Comparison of ENCODE assay signal across 8 cellular contexts in the genomic region with DNA sequence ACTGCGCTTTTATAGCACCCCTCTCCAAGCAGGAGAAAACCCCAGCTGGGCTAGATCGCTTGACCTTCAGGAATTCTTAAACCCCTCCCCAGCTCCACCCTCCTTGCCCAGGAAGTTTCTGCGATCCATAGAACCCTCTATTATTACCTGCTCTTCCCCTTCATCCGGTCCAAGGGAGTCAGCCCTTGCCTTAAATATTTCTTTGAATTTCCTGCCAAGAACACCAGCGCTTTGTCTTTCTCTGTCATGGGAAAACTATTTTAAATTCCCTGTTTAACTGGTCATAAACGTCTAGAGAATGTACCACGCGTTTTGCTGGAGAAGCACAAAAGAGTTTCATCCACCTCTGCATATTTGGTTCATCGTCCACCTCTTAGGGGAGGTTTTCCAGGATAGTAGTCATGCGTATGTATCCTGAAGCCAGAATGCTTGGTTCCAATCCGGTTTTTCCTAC. TPM values are rescaled to one million over a fixed set of nuclear protein-coding genes. Genes with fewer than 3 reads are reported as not detected.
DNase-seq lines count a peak whose midpoint lies in the region; ATAC-seq and TF ChIP-seq lines count a peak whose summit lies in the region.

No MANE protein-coding gene starts in this region.

- H3K4me3 Mint-ChIP-seq in activated CD4-positive, alpha-beta memory T cell treated with anti-CD3 and anti-CD28 coated beads for 36 hours = peak overlapping the region; percentile 94

- ATAC-seq in left cardiac atrium = peak; percentile 9 to 29

- H3K27ac ChIP-seq in HEK293 (ENCODE audit: extremely low read depth, low read depth, low read length) = no peak overlapping the region

- no peaks in the 10 kb centered on the region for H3K4me1 ChIP-seq in HEK293 (ENCODE audit: control insufficient read depth, insufficient read depth, low read length)

- POLR2A ChIA-PET in HEK293 (lab: Yijun Ruan, JAX) = interaction anchor here (1.3 to 1.4 kb wide), 2 partner anchors 10 to 55 kb away, joined by 3 to 12 read pairs; no protein-coding TSS in a partner anchor
- POLR2A ChIA-PET in activated CD4-positive, alpha-beta memory T cell treated with anti-CD3 and anti-CD28 coated beads for 36 hours (lab: Charles Lee) = interaction anchor here (1.4 kb wide), 1 partner anchor 848 kb away, joined by 3 read pairs; a partner anchor contains a TSS

- no peaks in the 10 kb centered on the region for H3K36me3 ChIP-seq in HEK293 (ENCODE audit: control insufficient read depth in 2 of 2, insufficient read depth in 1 of 2, low read length in 2 of 2)

- peaks cover 7% of the 10 kb centered on the region for H3K27me3 Mint-ChIP-seq in activated CD4-positive, alpha-beta memory T cell treated with anti-CD3 and anti-CD28 coated beads for 36 hours

- peak overlapping the region; percentile 86 for H3K27ac Mint-ChIP-seq in activated CD4-positive, alpha-beta memory T cell treated with anti-CD3 and anti-CD28 coated beads for 36 hours

- peak; percentile 52 for DNase-seq in EL
- DNase-seq in activated CD4-positive, alpha-beta memory T cell treated with anti-CD3 and anti-CD28 coated beads for 36 hours = no peak
- DNase-seq in left cardiac atrium = no peak
- no peak for DNase-seq in skeletal muscle cell (ENCODE audit: low read depth)
- no peak for DNase-seq in NCI-H128 (lab: John Stamatoyannopoulos, UW; ENCODE audit: unreplicated experiment)
- DNase-seq in NCI-H510A (lab: John Stamatoyannopoulos, UW) = no peak
- no peak for DNase-seq in activated CD4-positive, alpha-beta T cell treated with anti-CD3 and anti-CD28 coated beads, Interleukin-2, amount 50 U/mL, for 1 hour

- no peaks in the 10 kb centered on the region for H3K36me3 Mint-ChIP-seq in activated CD4-positive, alpha-beta memory T cell treated with anti-CD3 and anti-CD28 coated beads for 36 hours

- no peak for TF ChIP-seq CTCF in HEK293 (tag by site-specific recombination; IDR thresholded peaks at IDR 0.05)

- no peaks in the 10 kb centered on the region for H3K9me3 Mint-ChIP-seq in activated CD4-positive, alpha-beta memory T cell treated with anti-CD3 and anti-CD28 coated beads for 36 hours

- no peaks in the 10 kb centered on the region for H3K9me3 ChIP-seq in HEK293 (ENCODE audit: control insufficient read depth, insufficient read depth, low read depth, low read length)

- H3K4me1 Mint-ChIP-seq in activated CD4-positive, alpha-beta memory T cell treated with anti-CD3 and anti-CD28 coated beads for 36 hours (ENCODE audit: low read depth) = peaks cover 23% of the 10 kb centered on the region

- H3K4me3 ChIP-seq in HEK293 (ENCODE audit: low read depth, low read length) (peak overlapping the region; percentile 100), skeletal muscle cell (ENCODE audit: low read depth, low read length) (peak overlapping the region; percentile 96)

- intact Hi-C loops in activated CD4-positive, alpha-beta memory T cell treated with anti-CD3 and anti-CD28 coated beads for 36 hours (cut with micrococcal nuclease) = loop anchor here (1.0 to 2.0 kb wide), 3 partner anchors 30 to 237 kb away; a partner anchor contains a TSS
- intact Hi-C loops in left cardiac atrium (cut with DNase I) = no loop called here

- CTCF ChIA-PET in HEK293 (lab: Yijun Ruan, JAX) = interaction anchor here (0.7 to 2.8 kb wide), 4 partner anchors 10 to 783 kb away, joined by 3 to 23 read pairs (median 4); no protein-coding TSS in a partner anchor
- CTCF ChIA-PET in activated CD4-positive, alpha-beta memory T cell treated with anti-CD3 and anti-CD28 coated beads for 36 hours (lab: Charles Lee) = interaction anchor here (0.7 to 3.5 kb wide), 10 partner anchors 10 to 236 kb away, joined by 3 to 34 read pairs (median 6); a partner anchor contains a TSS

TF ChIP-seq in HEK293, 187 proteins besides CTCF, POLR2A, EP300 and RAD21:
- TF ChIP-seq ZNF155 (tag by site-specific recombination; IDR thresholded peaks at IDR 0.05) (no peak), MEIS1 (CRISPR knock-in tag; IDR thresholded peaks at IDR 0.05; ENCODE audit: borderline replicate concordance) (no peak), ZNF623 (tag by site-specific recombination; IDR thresholded peaks at IDR 0.05) (no peak), ZNF239 (tag by site-specific recombination; IDR thresholded peaks at IDR 0.05) (no peak), KLF7 (tag by site-specific recombination; IDR thresholded peaks at IDR 0.05; ENCODE audit: borderline replicate concordance) (no peak), ZNF600 (tag by site-specific recombination; IDR thresholded peaks at IDR 0.05) (no peak), ZNF2 (tag by site-specific recombination; IDR thresholded peaks at IDR 0.05) (no peak), ZNF146 (tag by site-specific recombination; IDR thresholded peaks at IDR 0.05) (no peak), GFI1B (tag by site-specific recombination; IDR thresholded peaks at IDR 0.05) (no peak), ZNF571 (tag by site-specific recombination; IDR thresholded peaks at IDR 0.05) (no peak), ZEB2 (tag by site-specific recombination; IDR thresholded peaks at IDR 0.05) (no peak), ZNF10 (tag by site-specific recombination; IDR thresholded peaks at IDR 0.05) (no peak)
- TF ChIP-seq, protein P1, sequence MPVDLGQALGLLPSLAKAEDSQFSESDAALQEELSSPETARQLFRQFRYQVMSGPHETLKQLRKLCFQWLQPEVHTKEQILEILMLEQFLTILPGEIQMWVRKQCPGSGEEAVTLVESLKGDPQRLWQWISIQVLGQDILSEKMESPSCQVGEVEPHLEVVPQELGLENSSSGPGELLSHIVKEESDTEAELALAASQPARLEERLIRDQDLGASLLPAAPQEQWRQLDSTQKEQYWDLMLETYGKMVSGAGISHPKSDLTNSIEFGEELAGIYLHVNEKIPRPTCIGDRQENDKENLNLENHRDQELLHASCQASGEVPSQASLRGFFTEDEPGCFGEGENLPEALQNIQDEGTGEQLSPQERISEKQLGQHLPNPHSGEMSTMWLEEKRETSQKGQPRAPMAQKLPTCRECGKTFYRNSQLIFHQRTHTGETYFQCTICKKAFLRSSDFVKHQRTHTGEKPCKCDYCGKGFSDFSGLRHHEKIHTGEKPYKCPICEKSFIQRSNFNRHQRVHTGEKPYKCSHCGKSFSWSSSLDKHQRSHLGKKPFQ (tag by site-specific recombination; IDR thresholded peaks at IDR 0.05) = no peak
- TF ChIP-seq, protein P2, sequence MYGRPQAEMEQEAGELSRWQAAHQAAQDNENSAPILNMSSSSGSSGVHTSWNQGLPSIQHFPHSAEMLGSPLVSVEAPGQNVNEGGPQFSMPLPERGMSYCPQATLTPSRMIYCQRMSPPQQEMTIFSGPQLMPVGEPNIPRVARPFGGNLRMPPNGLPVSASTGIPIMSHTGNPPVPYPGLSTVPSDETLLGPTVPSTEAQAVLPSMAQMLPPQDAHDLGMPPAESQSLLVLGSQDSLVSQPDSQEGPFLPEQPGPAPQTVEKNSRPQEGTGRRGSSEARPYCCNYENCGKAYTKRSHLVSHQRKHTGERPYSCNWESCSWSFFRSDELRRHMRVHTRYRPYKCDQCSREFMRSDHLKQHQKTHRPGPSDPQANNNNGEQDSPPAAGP (tag by site-specific recombination; IDR thresholded peaks at IDR 0.05) = no peak

RNA-seq across cellular contexts. Expression of a gene that starts 0.5 kb away (rescaled TPM):
- 10 to 100 TPM; 12.0 to 12.1 TPM for total RNA-seq in activated CD4-positive, alpha-beta memory T cell treated with anti-CD3 and anti-CD28 coated beads for 36 hours
- total RNA-seq in left cardiac atrium = 10 to 100 TPM in 1 of 2 donors, 1 to 10 TPM in 1; 9.7 to 13.1 TPM

RNA-seq across cellular contexts. Expression of a gene that starts 57.2 kb away (rescaled TPM):
- total RNA-seq in activated CD4-positive, alpha-beta memory T cell treated with anti-CD3 and anti-CD28 coated beads for 36 hours = under 1 TPM; 0.29 to 0.41 TPM
- 1 to 10 TPM in 1 of 2 donors, under 1 TPM in 1; 0.65 to 1.1 TPM for total RNA-seq in left cardiac atrium
